ENCODE assay signal across 1 cellular context in the genomic region with DNA sequence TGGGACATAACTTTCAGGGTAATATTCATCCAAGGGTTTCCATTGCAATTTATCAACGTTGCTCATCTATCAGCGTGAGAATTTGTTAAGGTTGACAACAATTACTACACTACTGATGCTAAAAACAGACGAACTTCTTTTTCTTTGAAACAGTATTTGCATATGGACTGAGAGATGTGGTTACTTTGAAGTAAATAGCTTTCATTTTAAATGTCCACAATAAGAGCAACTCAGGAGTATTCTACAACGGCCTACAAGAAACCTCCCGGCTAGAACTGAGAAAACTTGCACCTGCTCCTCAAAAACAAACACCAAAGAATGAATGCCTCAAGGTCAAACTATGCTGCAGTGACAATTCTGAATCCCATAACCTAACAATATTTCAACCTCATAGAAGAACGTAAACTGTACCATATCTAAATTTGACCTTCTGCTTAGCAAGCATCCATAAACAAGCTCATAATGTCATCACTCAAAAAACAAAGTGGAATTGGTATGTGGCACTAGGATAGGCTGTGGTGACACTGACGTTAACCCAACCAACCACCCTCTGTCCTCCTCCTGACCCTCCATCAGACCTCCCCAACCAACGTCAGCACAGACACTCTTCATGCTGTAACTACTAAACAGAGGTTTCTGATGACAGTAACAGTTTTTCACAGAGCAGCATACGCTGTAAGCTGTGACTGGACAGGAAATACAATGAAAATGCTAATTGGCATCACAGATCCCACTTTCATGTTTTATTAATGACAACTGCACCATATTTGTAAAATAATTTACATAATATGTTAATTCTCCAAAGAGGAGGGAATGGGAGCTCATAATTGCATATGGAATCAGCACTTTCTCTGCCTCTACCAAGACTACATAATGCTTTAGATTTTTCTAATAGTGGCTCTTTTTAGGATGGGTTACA.
TF ChIP-seq lines count a peak whose summit lies in the region.

No MANE protein-coding gene starts in this region.

TF ChIP-seq in SK-N-SH, 30 proteins besides CTCF, POLR2A, EP300 and RAD21 (continued from another document):
- no peak for TF ChIP-seq TAF1 (IDR thresholded peaks at IDR 0.05; ENCODE audit: borderline replicate concordance, low read depth, low read length)
